ENCODE assay signal across 17 cellular contexts in the genomic region with DNA sequence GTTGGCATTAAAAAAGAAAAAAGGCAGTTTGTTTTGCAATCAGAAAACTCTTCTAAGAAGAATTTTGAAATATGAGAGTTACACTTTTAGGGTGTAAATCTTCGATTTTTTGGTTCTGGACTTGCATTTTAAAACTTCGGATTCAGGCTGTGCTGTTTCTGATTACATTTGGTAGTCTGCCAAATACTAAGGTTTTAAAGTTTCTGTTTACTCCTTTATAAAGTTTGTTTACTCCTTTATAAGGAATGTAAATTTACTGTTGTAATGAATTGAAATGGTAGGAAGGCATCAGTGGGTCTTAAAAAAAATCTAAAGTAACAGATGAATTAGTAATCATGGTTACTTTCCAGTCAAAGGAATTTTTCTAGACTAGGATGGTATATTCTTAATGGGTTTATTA. TPM values are rescaled to one million over a fixed set of nuclear protein-coding genes. Genes with fewer than 3 reads are reported as not detected.
DNase-seq lines count a peak whose midpoint lies in the region; ATAC-seq and TF ChIP-seq lines count a peak whose summit lies in the region.
"Had no signal": no experiment of that assay in that cellular context is flagged by ENCODE, and none has a peak within 500 bp of the region (broad histone marks: within the 10 kb centered on the region; RNA-seq: fewer than 3 reads in every experiment).

No MANE protein-coding gene starts in this region.

- peak overlapping the region in 1 of 4 donors; percentile 54 for H3K4me3 Mint-ChIP-seq in CD4-positive, CD25-positive, alpha-beta regulatory T cell
- H3K4me3 Mint-ChIP-seq: H9 had no signal

- no peak for DNase-seq in CD4-positive, CD25-positive, alpha-beta regulatory T cell
- DNase-seq in M059J (ENCODE audit: low read depth), result peak; percentile 17
- peak; percentile 56 for DNase-seq in fibroblast of gingiva (ENCODE audit: low read depth)
- DNase-seq in gastrocnemius medialis, result no peak
- DNase-seq in middle frontal gyrus (ENCODE audit: extremely low spot score, low spot score), result no peak
- no peak for DNase-seq in CD1c-positive myeloid dendritic cell (ENCODE audit: extremely low spot score)
- DNase-seq: DMS79, H9, KBM-7, NCI-H1694 treated with DMSO at 0.1 percent for 48 hours, NCI-H510A, NCI-H748 treated with DMSO at 0.1 percent for 48 hours, SHP77, SK-N-SH had no signal

- TF ChIP-seq POLR2A in gastrocnemius medialis (IDR thresholded peaks at IDR 0.05), result no peak

- H3K4me1 Mint-ChIP-seq in CD4-positive, CD25-positive, alpha-beta regulatory T cell, result peaks cover 56 to 90% (median 65%) of the 10 kb centered on the region in 4 donors

- no peak overlapping the region for H3K27ac ChIP-seq in CD4-positive, CD25-positive, alpha-beta regulatory T cell (ENCODE audit: insufficient read depth, low read length, poor library complexity, severe bottlenecking)
- peak overlapping the region; percentile 0 to 53 (median 7) for H3K27ac ChIP-seq in gastrocnemius medialis
- H3K27ac ChIP-seq: BLaER1 had no signal

- H3K4me1 ChIP-seq in CD4-positive, CD25-positive, alpha-beta regulatory T cell (ENCODE audit: control insufficient read depth, insufficient read depth, low read length, poor library complexity, severe bottlenecking), result peaks cover 31% of the 10 kb centered on the region
- peaks cover 48 to 82% of the 10 kb centered on the region in 2 donors for H3K4me1 ChIP-seq in gastrocnemius medialis

- peaks cover 21% of the 10 kb centered on the region for H3K36me3 Mint-ChIP-seq in CD4-positive, CD25-positive, alpha-beta regulatory T cell

- H3K9me3 Mint-ChIP-seq in CD4-positive, CD25-positive, alpha-beta regulatory T cell, result no peaks in the 10 kb centered on the region

- peak overlapping the region; percentile 37 for H3K4me3 ChIP-seq in CD4-positive, CD25-positive, alpha-beta regulatory T cell (ENCODE audit: low read depth, low read length)
- H3K4me3 ChIP-seq in gastrocnemius medialis, result no peak overlapping the region
- H3K4me3 ChIP-seq: BLaER1 had no signal

- TF ChIP-seq CTCF in gastrocnemius medialis (IDR thresholded peaks at IDR 0.05 in 4 of 5, conservative IDR thresholded peaks at IDR 0.05 in 1 of 5), result no peak

- intact Hi-C loops in gastrocnemius medialis (cut with DNase I; ENCODE audit: low total_unique reads), result no loop called here

- H3K27ac Mint-ChIP-seq in CD4-positive, CD25-positive, alpha-beta regulatory T cell, result no peak overlapping the region

- H3K27me3 Mint-ChIP-seq in CD4-positive, CD25-positive, alpha-beta regulatory T cell, result no peaks in the 10 kb centered on the region

- no peaks in the 10 kb centered on the region for H3K9me3 ChIP-seq in CD4-positive, CD25-positive, alpha-beta regulatory T cell (ENCODE audit: control insufficient read depth in 2 of 2, low read length in 2 of 2)
- no peaks in the 10 kb centered on the region for H3K9me3 ChIP-seq in gastrocnemius medialis

- no peaks in the 10 kb centered on the region for H3K27me3 ChIP-seq in CD4-positive, CD25-positive, alpha-beta regulatory T cell (ENCODE audit: control insufficient read depth, insufficient read depth, low read length)
- H3K27me3 ChIP-seq in gastrocnemius medialis, result no peaks in the 10 kb centered on the region
- H3K27me3 ChIP-seq: BLaER1 had no signal

- in situ Hi-C loops in gastrocnemius medialis (cut with MboI; ENCODE audit: low sequenced_read_pairs in 4 of 4), result no loop called here

- H3K36me3 ChIP-seq in CD4-positive, CD25-positive, alpha-beta regulatory T cell (ENCODE audit: control insufficient read depth, insufficient read depth, low read length), result peaks cover 10% of the 10 kb centered on the region
- H3K36me3 ChIP-seq in gastrocnemius medialis, result no peaks in the 10 kb centered on the region

- no peak for ATAC-seq in CD4-positive, CD25-positive, alpha-beta regulatory T cell (ENCODE audit: low read depth in 2 of 2)
- no peak for ATAC-seq in gastrocnemius medialis
- no peak for ATAC-seq in GM18517 (IDR thresholded peaks at IDR 0.05; ENCODE audit: unreplicated experiment)
- ATAC-seq in GM19351 (IDR thresholded peaks at IDR 0.05; ENCODE audit: unreplicated experiment), result no peak

RNA-seq across cellular contexts. Expression of gene FXR1, which starts 14.1 kb away (rescaled TPM):
- 146 TPM for total RNA-seq in CD4-positive, CD25-positive, alpha-beta regulatory T cell
- polyA plus RNA-seq in CD4-positive, CD25-positive, alpha-beta regulatory T cell, result 10 to 100 TPM; 45.9 to 48.3 (median 47.2) TPM
- 107 and 153 TPM in 2 replicates for total RNA-seq in M059J (2014; rRNA removed; shearing (Covaris generic))
- total RNA-seq in gastrocnemius medialis, result 100 to 1,000 TPM; 547 to 578 (median 571) TPM

Comparison
In these comparisons a context has a peak if more than half of its experiments do, and no peak if none do; other contexts are left out.
1. DNase-seq: peak in M059J (single experiment) and fibroblast of gingiva (single experiment); none in CD4-positive, CD25-positive, alpha-beta regulatory T cell (0 of 3), gastrocnemius medialis (0 of 2), middle frontal gyrus (single experiment) and CD1c-positive myeloid dendritic cell (single experiment).